Comparison of ENCODE assay signal across 9 cellular contexts in genomic region chr16:1708083-1708767, GRCh38. TPM values are rescaled to one million over a fixed set of nuclear protein-coding genes. Genes with fewer than 3 reads are reported as not detected.
A peak's percentile ranks its signal among the peaks of the same experiment; 100 is the strongest.
DNase-seq lines count a peak whose midpoint lies in the region; ATAC-seq, FAIRE-seq and TF ChIP-seq lines count a peak whose summit lies in the region.
"Had no signal": no experiment of that assay in that cellular context is flagged by ENCODE, and none has a peak within 500 bp of the region (broad histone marks: within the 10 kb centered on the region; RNA-seq: fewer than 3 reads in every experiment).

No MANE protein-coding gene starts in this region.

- CTCF ChIA-PET in CD8-positive, alpha-beta memory T cell (lab: Charles Lee): interaction anchor here (0.7 to 1.6 kb wide), 4 partner anchors 9 to 404 kb away, joined by 3 to 6 read pairs (median 4); partner anchors contain the start of genes JPT2, NUBP2 and SPSB3
- CTCF ChIA-PET in PC-3 (lab: Charles Lee): interaction anchor here (0.6 to 1.0 kb wide), 3 partner anchors 15 to 651 kb away, joined by 3 to 4 read pairs (median 4); no protein-coding TSS in a partner anchor

- DNase-seq in CD8-positive, alpha-beta memory T cell: peak in 3 of 5 donors; percentile 29 to 49 (median 30)
- DNase-seq in PC-3: no peak
- peak in 1 of 3 experiments; percentile 21 for DNase-seq in effector memory CD8-positive, alpha-beta T cell
- DNase-seq in osteoblast (ENCODE audit: insufficient read length, low spot score, missing footprints): peak; percentile 71
- DNase-seq in stimulated activated CD4-positive, alpha-beta T cell treated with anti-CD3 and anti-CD28 coated beads, Interleukin-4, amount 100 ng/mL, for 24 hours: no peak
- no peak for DNase-seq in DMS79 (lab: John Stamatoyannopoulos, UW)
- DNase-seq in H54 (ENCODE audit: insufficient read length, low spot score): no peak
- no peak for DNase-seq in RPMI8226
- DNase-seq: NCI-H2081 treated with DMSO at 0.1 percent for 48 hours had no signal

- intact Hi-C loops in PC-3 (cut with micrococcal nuclease): loop anchor here (5.0 kb wide), 1 partner anchor 96 kb away; the partner anchor contains the start of genes CRAMP1 and IFT140

- H4K20me1 ChIP-seq in PC-3 (ENCODE audit: low read length) (peaks cover 17% of the 10 kb centered on the region), osteoblast (ENCODE audit: insufficient read depth, low read length) (peaks cover 57% of the 10 kb centered on the region)

- peak overlapping the region; percentile 89 to 100 (median 92) for H3K4me3 Mint-ChIP-seq in CD8-positive, alpha-beta memory T cell
- peak overlapping the region; percentile 97 to 100 for H3K4me3 Mint-ChIP-seq in effector memory CD8-positive, alpha-beta T cell

- H2AFZ ChIP-seq in PC-3 (ENCODE audit: low read length): no peak overlapping the region
- H2AFZ ChIP-seq in osteoblast (ENCODE audit: low read length): no peak overlapping the region

- no TSS peak for BruUV-seq in PC-3 (replicated peaks; lab: Mats Ljungman, UMichigan)

- no peaks in the 10 kb centered on the region for H3K9me3 Mint-ChIP-seq in CD8-positive, alpha-beta memory T cell
- no peaks in the 10 kb centered on the region for H3K9me3 Mint-ChIP-seq in effector memory CD8-positive, alpha-beta T cell

- H3K27me3 Mint-ChIP-seq in CD8-positive, alpha-beta memory T cell: peaks cover 0 to 3% of the 10 kb centered on the region in 2 donors
- no peaks in the 10 kb centered on the region for H3K27me3 Mint-ChIP-seq in effector memory CD8-positive, alpha-beta T cell

- H3K36me3 ChIP-seq in CD8-positive, alpha-beta memory T cell (ENCODE audit: insufficient read depth, low read length): no peaks in the 10 kb centered on the region
- H3K36me3 ChIP-seq in PC-3 (ENCODE audit: low read depth, low read length) (no peaks in the 10 kb centered on the region), osteoblast (ENCODE audit: insufficient read depth, low read length) (no peaks in the 10 kb centered on the region)

- H3K4me2 ChIP-seq in PC-3 (ENCODE audit: low read length): peak overlapping the region; percentile 85
- H3K4me2 ChIP-seq in osteoblast (ENCODE audit: insufficient read depth, low read length): peak overlapping the region; percentile 91

- peaks cover 39 to 62% (median 44%) of the 10 kb centered on the region in 3 donors for H3K4me1 Mint-ChIP-seq in CD8-positive, alpha-beta memory T cell
- H3K4me1 Mint-ChIP-seq in effector memory CD8-positive, alpha-beta T cell (ENCODE audit: low read depth in 2 of 2): peaks cover 18 to 38% of the 10 kb centered on the region in 2 donors

- POLR2A ChIA-PET in CD8-positive, alpha-beta memory T cell (lab: Charles Lee): interaction anchor here (0.6 kb wide), 1 partner anchor 74 kb away, joined by 3 read pairs; the partner anchor contains the start of genes NUBP2 and SPSB3
- POLR2A ChIA-PET in PC-3 (lab: Charles Lee; ENCODE audit: unreplicated experiment): interaction anchor here (0.6 to 1.5 kb wide), 2 partner anchors 31 to 74 kb away, joined by 3 to 4 read pairs; partner anchors contain the start of genes NUBP2 and SPSB3

- no peak for ATAC-seq in PC-3
- ATAC-seq in effector memory CD8-positive, alpha-beta T cell (replicated peaks): peak; percentile 22

- H3F3A ChIP-seq in PC-3 (ENCODE audit: low read length, unreplicated experiment): peaks cover 4% of the 10 kb centered on the region

- FAIRE-seq in H54 (lab: Jason Lieb, UNC): no peak

- H3K27ac ChIP-seq in CD8-positive, alpha-beta memory T cell (ENCODE audit: low read depth, low read length): peak overlapping the region; percentile 43
- H3K27ac ChIP-seq in PC-3 (ENCODE audit: low read length): peak overlapping the region; percentile 9; the same call in 1 of the 2 replicates
- peak overlapping the region; percentile 54 for H3K27ac ChIP-seq in osteoblast (ENCODE audit: low read depth, low read length)

- H3K27me3 ChIP-seq in CD8-positive, alpha-beta memory T cell (ENCODE audit: insufficient read depth, low read length, poor library complexity, severe bottlenecking): no peaks in the 10 kb centered on the region
- H3K27me3 ChIP-seq in PC-3 (ENCODE audit: low read length) (no peaks in the 10 kb centered on the region), osteoblast (ENCODE audit: insufficient read depth, low read length) (no peaks in the 10 kb centered on the region)

- peaks cover 33% of the 10 kb centered on the region for H3K4me1 ChIP-seq in CD8-positive, alpha-beta memory T cell (ENCODE audit: insufficient read depth, low read length)
- H3K4me1 ChIP-seq in PC-3 (ENCODE audit: insufficient read depth, low read length) (peaks cover 27% of the 10 kb centered on the region), osteoblast (ENCODE audit: insufficient read depth, low read length) (peaks cover 34% of the 10 kb centered on the region)

- peak overlapping the region; percentile 77 to 96 (median 94) for H3K27ac Mint-ChIP-seq in CD8-positive, alpha-beta memory T cell
- H3K27ac Mint-ChIP-seq in effector memory CD8-positive, alpha-beta T cell: peak overlapping the region; percentile 52 to 82

- H3K79me2 ChIP-seq in PC-3 (ENCODE audit: low read length) (peaks cover 66% of the 10 kb centered on the region), osteoblast (ENCODE audit: insufficient read depth, low read length) (peaks cover 72% of the 10 kb centered on the region)

- no peak for TF ChIP-seq CTCF in PC-3 (conservative IDR thresholded peaks at IDR 0.05; ENCODE audit: low read depth, low read length)
- no peak for TF ChIP-seq CTCF in osteoblast (IDR thresholded peaks at IDR 0.05; ENCODE audit: extremely low read depth, low read depth, low read length)

- no peaks in the 10 kb centered on the region for H3K9me3 ChIP-seq in CD8-positive, alpha-beta memory T cell (ENCODE audit: low read length)
- H3K9me3 ChIP-seq in PC-3 (ENCODE audit: low read length) (no peaks in the 10 kb centered on the region), osteoblast (ENCODE audit: low read depth, low read length) (no peaks in the 10 kb centered on the region)

- H3K9me2 ChIP-seq in PC-3 (replicated peaks; ENCODE audit: low read length): no peaks in the 10 kb centered on the region

- peak overlapping the region; percentile 67 for H3K4me3 ChIP-seq in CD8-positive, alpha-beta memory T cell (ENCODE audit: low read length)
- peak overlapping the region; percentile 96 for H3K4me3 ChIP-seq in PC-3 (ENCODE audit: low read length)
- H3K4me3 ChIP-seq in osteoblast (ENCODE audit: insufficient read depth, low read length): peak overlapping the region; percentile 97

- peaks cover 0 to 39% (median 2%) of the 10 kb centered on the region in 3 donors for H3K36me3 Mint-ChIP-seq in CD8-positive, alpha-beta memory T cell
- H3K36me3 Mint-ChIP-seq in effector memory CD8-positive, alpha-beta T cell (ENCODE audit: insufficient read depth): peaks cover 50% of the 10 kb centered on the region

- no peak overlapping the region for H3K9ac ChIP-seq in PC-3 (ENCODE audit: low read length)

- no peak for TF ChIP-seq POLR2A in H54 (IDR thresholded peaks at IDR 0.05; ENCODE audit: low read depth, low read length)

RNA-seq across cellular contexts. Expression of gene MAPK8IP3, which starts 2.2 kb away (rescaled TPM):
- total RNA-seq in CD8-positive, alpha-beta memory T cell: 10 to 100 TPM; 57.1 to 63.2 TPM
- 2.3 TPM for polyA plus RNA-seq in CD8-positive, alpha-beta memory T cell
- total RNA-seq in PC-3 (2014; rRNA removed) (41.1 and 59.7 TPM in 2 replicates), osteoblast (64.1 and 71.0 TPM in 2 replicates)

RNA-seq across cellular contexts. Expression of gene JPT2, which starts 30.1 kb away (rescaled TPM):
- total RNA-seq in CD8-positive, alpha-beta memory T cell: 100 to 1,000 TPM; 106 TPM
- 12.5 TPM for polyA plus RNA-seq in CD8-positive, alpha-beta memory T cell
- total RNA-seq in PC-3 (2014; rRNA removed) (85.2 and 86.5 TPM in 2 replicates), osteoblast (22.8 and 26.2 TPM in 2 replicates)

Comparison
In these comparisons a context has a peak if more than half of its experiments do, and no peak if none do; other contexts are left out.
1. DNase-seq: peak in CD8-positive, alpha-beta memory T cell (3 of 5) and osteoblast (single experiment); none in PC-3 (single experiment), stimulated activated CD4-positive, alpha-beta T cell treated with anti-CD3 and anti-CD28 coated beads, Interleukin-4, amount 100 ng/mL, for 24 hours (single experiment), DMS79 (single experiment), H54 (single experiment) and RPMI8226 (single experiment).
2. Peak in every context shown above with its lines, with median percentiles within 50 percentile points of each other: H3K27ac ChIP-seq and H3K4me3 ChIP-seq.